ENCODE assay signal across 8 cellular contexts in genomic region chr10:22712246-22712958, GRCh38. TPM values are rescaled to one million over a fixed set of nuclear protein-coding genes. Genes with fewer than 3 reads are reported as not detected.
DNase-seq lines count a peak whose midpoint lies in the region; ATAC-seq and TF ChIP-seq lines count a peak whose summit lies in the region.

No MANE protein-coding gene starts in this region.

- H3K27me3 ChIP-seq in iPS-18a (ENCODE audit: control insufficient read depth, insufficient read depth, low read length) = peaks cover 29% of the 10 kb centered on the region

- H3K9me3 ChIP-seq in HEK293 (ENCODE audit: control insufficient read depth, insufficient read depth, low read depth, low read length) = no peaks in the 10 kb centered on the region
- no peaks in the 10 kb centered on the region for H3K9me3 ChIP-seq in iPS-18a (ENCODE audit: control insufficient read depth, low read depth, low read length)

- DNase-seq in activated CD8-positive, alpha-beta T cell treated with anti-CD3 and anti-CD28 coated beads for 36 hours = no peak
- DNase-seq in stimulated activated naive B cell treated with anti-CD40 and anti-IgM and Interleukin-4, amounts not matched to agents 10 μg/mL and 1 μg/mL and 100 μg/mL, for 72 hours = no peak
- DNase-seq in DMS114 treated with DMSO at 0.1 percent for 48 hours (lab: John Stamatoyannopoulos, UW; ENCODE audit: unreplicated experiment) = no peak
- DNase-seq in AML-193 (lab: John Stamatoyannopoulos, UW) = no peak
- DNase-seq in stimulated activated CD4-positive, alpha-beta T cell treated with anti-CD3 and anti-CD28 coated beads, Interleukin-2, amount 100 ng/mL, for 48 hours = no peak

- CTCF ChIA-PET in HEK293 (lab: Yijun Ruan, JAX) = interaction anchor here (0.7 to 1.3 kb wide), 7 partner anchors 12 to 277 kb away, joined by 3 to 5 read pairs (median 4); no protein-coding TSS in a partner anchor
- CTCF ChIA-PET in activated CD8-positive, alpha-beta T cell treated with anti-CD3 and anti-CD28 coated beads for 36 hours (lab: Charles Lee) = interaction anchor here (0.8 to 3.8 kb wide), 5 partner anchors 11 to 138 kb away, joined by 3 to 15 read pairs (median 4); no protein-coding TSS in a partner anchor

- H3K9ac ChIP-seq in iPS-18a (ENCODE audit: low read length) = peak overlapping the region; percentile 4

- H3K4me1 Mint-ChIP-seq in activated CD8-positive, alpha-beta T cell treated with anti-CD3 and anti-CD28 coated beads for 36 hours (ENCODE audit: low read depth) = peaks cover 46% of the 10 kb centered on the region
- H3K4me1 Mint-ChIP-seq in stimulated activated naive B cell treated with anti-CD40 and anti-IgM and Interleukin-4, amounts not matched to agents 10 μg/mL and 1 μg/mL and 100 μg/mL, for 72 hours = peaks cover 28 to 60% of the 10 kb centered on the region in 2 donors

- H3K36me3 Mint-ChIP-seq in activated CD8-positive, alpha-beta T cell treated with anti-CD3 and anti-CD28 coated beads for 36 hours (ENCODE audit: low read depth) = peaks cover 29% of the 10 kb centered on the region
- H3K36me3 Mint-ChIP-seq in stimulated activated naive B cell treated with anti-CD40 and anti-IgM and Interleukin-4, amounts not matched to agents 10 μg/mL and 1 μg/mL and 100 μg/mL, for 72 hours = peaks cover 8 to 17% of the 10 kb centered on the region in 2 donors

- peak overlapping the region; percentile 92 for H3K4me3 Mint-ChIP-seq in activated CD8-positive, alpha-beta T cell treated with anti-CD3 and anti-CD28 coated beads for 36 hours
- H3K4me3 Mint-ChIP-seq in stimulated activated naive B cell treated with anti-CD40 and anti-IgM and Interleukin-4, amounts not matched to agents 10 μg/mL and 1 μg/mL and 100 μg/mL, for 72 hours = peak overlapping the region; percentile 88 to 92

- ATAC-seq in activated CD8-positive, alpha-beta T cell treated with anti-CD3 and anti-CD28 coated beads for 36 hours = no peak
- no peak for ATAC-seq in stimulated activated naive B cell treated with anti-CD40 and anti-IgM and Interleukin-4, amounts not matched to agents 10 μg/mL and 1 μg/mL and 100 μg/mL, for 72 hours (replicated peaks)
- no peak for ATAC-seq in GM18511 (IDR thresholded peaks at IDR 0.05; ENCODE audit: unreplicated experiment)

- H3K36me3 ChIP-seq in HEK293 (ENCODE audit: control insufficient read depth in 2 of 2, insufficient read depth in 1 of 2, low read length in 2 of 2) (no peaks in the 10 kb centered on the region), iPS-18a (ENCODE audit: control insufficient read depth, low read depth, low read length) (no peaks in the 10 kb centered on the region)

- no peaks in the 10 kb centered on the region for H3K9me3 Mint-ChIP-seq in activated CD8-positive, alpha-beta T cell treated with anti-CD3 and anti-CD28 coated beads for 36 hours
- no peaks in the 10 kb centered on the region for H3K9me3 Mint-ChIP-seq in stimulated activated naive B cell treated with anti-CD40 and anti-IgM and Interleukin-4, amounts not matched to agents 10 μg/mL and 1 μg/mL and 100 μg/mL, for 72 hours

- TF ChIP-seq CTCF in HEK293 (tag by site-specific recombination; IDR thresholded peaks at IDR 0.05) = no peak
- no peak for TF ChIP-seq CTCF in activated CD8-positive, alpha-beta T cell treated with anti-CD3 and anti-CD28 coated beads for 36 hours (IDR thresholded peaks at IDR 0.05)

- peak overlapping the region; percentile 90 for H3K27ac Mint-ChIP-seq in activated CD8-positive, alpha-beta T cell treated with anti-CD3 and anti-CD28 coated beads for 36 hours
- H3K27ac Mint-ChIP-seq in stimulated activated naive B cell treated with anti-CD40 and anti-IgM and Interleukin-4, amounts not matched to agents 10 μg/mL and 1 μg/mL and 100 μg/mL, for 72 hours = peak overlapping the region; percentile 77

- H3K4me3 ChIP-seq in HEK293 (ENCODE audit: low read depth, low read length) (peak overlapping the region; percentile 83), iPS-18a (ENCODE audit: low read length) (peak overlapping the region; percentile 64)

- intact Hi-C loops in activated CD8-positive, alpha-beta T cell treated with anti-CD3 and anti-CD28 coated beads for 36 hours (cut with micrococcal nuclease) = loop anchor here (5.0 to 10.0 kb wide), 4 partner anchors 45 to 272 kb away; no protein-coding TSS in a partner anchor

- POLR2A ChIA-PET in HEK293 (lab: Yijun Ruan, JAX) = interaction anchor here (0.7 kb wide), 2 partner anchors 26 to 113 kb away, joined by 3 to 4 read pairs; no protein-coding TSS in a partner anchor
- POLR2A ChIA-PET in activated CD8-positive, alpha-beta T cell treated with anti-CD3 and anti-CD28 coated beads for 36 hours (lab: Charles Lee) = interaction anchor here (0.6 to 4.2 kb wide), 13 partner anchors 8 to 158 kb away, joined by 3 to 40 read pairs (median 10); no protein-coding TSS in a partner anchor

- H3K4me1 ChIP-seq in HEK293 (ENCODE audit: control insufficient read depth, insufficient read depth, low read length) = peaks cover 15% of the 10 kb centered on the region
- peaks cover 10% of the 10 kb centered on the region for H3K4me1 ChIP-seq in iPS-18a (ENCODE audit: control insufficient read depth, low read depth, low read length)

- H3K27ac ChIP-seq in HEK293 (ENCODE audit: extremely low read depth, low read depth, low read length) = peak overlapping the region; percentile 86; the same call in 1 of the 2 replicates
- no peak overlapping the region for H3K27ac ChIP-seq in iPS-18a (ENCODE audit: low read length)

- no peaks in the 10 kb centered on the region for H3K27me3 Mint-ChIP-seq in activated CD8-positive, alpha-beta T cell treated with anti-CD3 and anti-CD28 coated beads for 36 hours
- peaks cover 4% of the 10 kb centered on the region in 2 donors for H3K27me3 Mint-ChIP-seq in stimulated activated naive B cell treated with anti-CD40 and anti-IgM and Interleukin-4, amounts not matched to agents 10 μg/mL and 1 μg/mL and 100 μg/mL, for 72 hours

TF ChIP-seq in HEK293, 187 proteins besides CTCF, POLR2A, EP300 and RAD21 (continues in another document):
- TF ChIP-seq ZNF335 (tag by site-specific recombination; conservative IDR thresholded peaks at IDR 0.05) (no peak), ZNF37A (tag by site-specific recombination; IDR thresholded peaks at IDR 0.05) (no peak), ZSCAN4 (tag by site-specific recombination; IDR thresholded peaks at IDR 0.05) (peak; percentile 91), ZNF664 (tag by site-specific recombination; IDR thresholded peaks at IDR 0.05) (0 out of 2 replicates have a peak, but pooled peaks have one; percentile 30), GLI2 (tag by site-specific recombination; IDR thresholded peaks at IDR 0.05; ENCODE audit: borderline replicate concordance, low read depth) (no peak), ZNF530 (tag by site-specific recombination; IDR thresholded peaks at IDR 0.05; ENCODE audit: low read depth) (no peak), ZNF280C (tag by site-specific recombination; IDR thresholded peaks at IDR 0.05) (no peak), PRDM6 (tag by site-specific recombination; IDR thresholded peaks at IDR 0.05) (peak; percentile 92), ZNF561 (tag by site-specific recombination; IDR thresholded peaks at IDR 0.05; ENCODE audit: borderline replicate concordance) (no peak), TRIM28 (IDR thresholded peaks at IDR 0.05; ENCODE audit: borderline replicate concordance, low read length) (no peak), ZNF2 (tag by site-specific recombination; IDR thresholded peaks at IDR 0.05) (0 out of 2 replicates have a peak, but pooled peaks have one; percentile 10), ZNF302 (tag by site-specific recombination; IDR thresholded peaks at IDR 0.05; ENCODE audit: low read depth) (no peak)

RNA-seq across cellular contexts. Expression of gene PIP4K2A, which starts 2.0 kb away (rescaled TPM):
- total RNA-seq in activated CD8-positive, alpha-beta T cell treated with anti-CD3 and anti-CD28 coated beads for 36 hours = 100 to 1,000 TPM; 108 to 115 TPM
